Comparison of ENCODE assay signal across 16 cellular contexts in the genomic region with DNA sequence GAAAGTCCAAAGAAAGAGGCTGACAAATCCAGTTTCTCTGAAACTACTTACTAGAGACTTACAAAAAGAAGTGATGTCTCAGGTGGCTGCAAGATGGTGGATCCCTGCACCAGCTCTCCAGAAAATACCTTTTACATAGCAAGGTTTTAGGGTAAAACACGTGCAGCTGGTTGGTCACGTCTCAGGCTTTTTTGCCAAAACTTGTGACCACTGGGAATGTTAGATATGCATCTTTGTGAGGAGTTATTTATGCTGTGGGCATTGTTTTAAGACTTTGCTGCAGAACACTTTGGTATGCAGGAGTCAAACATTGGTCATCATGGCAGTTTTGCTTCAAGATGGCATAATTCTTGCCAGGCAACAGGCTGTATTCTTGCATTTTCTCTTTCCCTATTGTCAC.
DNase-seq lines count a peak whose midpoint lies in the region; ATAC-seq and TF ChIP-seq lines count a peak whose summit lies in the region.
"Had no signal": no experiment of that assay in that cellular context is flagged by ENCODE, and none has a peak within 500 bp of the region (broad histone marks: within the 10 kb centered on the region; RNA-seq: fewer than 3 reads in every experiment).

No MANE protein-coding gene starts in this region.

- no peak overlapping the region for H3K9ac ChIP-seq in PC-3 (ENCODE audit: low read length)

- no peaks in the 10 kb centered on the region for H3K9me2 ChIP-seq in PC-3 (replicated peaks; ENCODE audit: low read length)

- peak; percentile 2 for DNase-seq in A172 (ENCODE audit: low spot score)
- DNase-seq in PC-3, result no peak
- DNase-seq in cardiac fibroblast (ENCODE audit: low read depth in 2 of 2), result peak; percentile 3 to 27
- peak; percentile 54 for DNase-seq in islet precursor cell
- no peak for DNase-seq in activated naive CD4-positive, alpha-beta T cell treated with anti-CD3 and anti-CD28 coated beads for 36 hours
- DNase-seq in hepatic stellate cell (ENCODE audit: low spot score), result no peak
- no peak for DNase-seq in T-helper 1 cell
- DNase-seq in HFFc6, result no peak
- DNase-seq: C1 segment of cervical spinal cord; Calu3; CD4-positive, alpha-beta T cell; DMS 273 treated with DMSO at 0.1 percent for 48 hours; DMS79; H7 had no signal

- H3K4me3 ChIP-seq in PC-3 (ENCODE audit: low read length) (no peak overlapping the region), cardiac fibroblast (replicated peaks in 1 of 2; ENCODE audit: low read depth in 2 of 2, low read length in 2 of 2) (no peak overlapping the region)
- H3K4me3 ChIP-seq: GM12878 had no signal

- H3K27me3 ChIP-seq in PC-3 (ENCODE audit: low read length), result no peaks in the 10 kb centered on the region

- no peaks in the 10 kb centered on the region for H4K20me1 ChIP-seq in PC-3 (ENCODE audit: low read length)

- H3K4me1 Mint-ChIP-seq in activated naive CD4-positive, alpha-beta T cell treated with anti-CD3 and anti-CD28 coated beads for 36 hours (ENCODE audit: low read depth), result no peaks in the 10 kb centered on the region
- no peaks in the 10 kb centered on the region for H3K4me1 Mint-ChIP-seq in HFFc6 (ENCODE audit: low read depth)
- H3K4me1 Mint-ChIP-seq: B cell had no signal

- H3K4me1 ChIP-seq in PC-3 (ENCODE audit: insufficient read depth, low read length), result peaks cover 14% of the 10 kb centered on the region; the same call in 1 of the 2 replicates

- H3K9me3 Mint-ChIP-seq in activated naive CD4-positive, alpha-beta T cell treated with anti-CD3 and anti-CD28 coated beads for 36 hours, result no peaks in the 10 kb centered on the region
- peaks cover 38% of the 10 kb centered on the region for H3K9me3 Mint-ChIP-seq in HFFc6

- no peaks in the 10 kb centered on the region for H3K36me3 Mint-ChIP-seq in activated naive CD4-positive, alpha-beta T cell treated with anti-CD3 and anti-CD28 coated beads for 36 hours (ENCODE audit: low read depth)
- H3K36me3 Mint-ChIP-seq in HFFc6 (ENCODE audit: low read depth), result no peaks in the 10 kb centered on the region; the same call in 1 of the 2 replicates

- H3K4me3 Mint-ChIP-seq in activated naive CD4-positive, alpha-beta T cell treated with anti-CD3 and anti-CD28 coated beads for 36 hours, result no peak overlapping the region
- H3K4me3 Mint-ChIP-seq in HFFc6, result no peak overlapping the region
- H3K4me3 Mint-ChIP-seq: B cell; CD4-positive, alpha-beta T cell had no signal

- CTCF ChIA-PET in PC-3 (lab: Charles Lee), result interaction anchor here (1.0 kb wide), 1 partner anchor 443 kb away, joined by 5 read pairs; no protein-coding TSS in a partner anchor
- CTCF ChIA-PET in activated naive CD4-positive, alpha-beta T cell treated with anti-CD3 and anti-CD28 coated beads for 36 hours (lab: Charles Lee), result no interaction called here

- H3K27me3 Mint-ChIP-seq in activated naive CD4-positive, alpha-beta T cell treated with anti-CD3 and anti-CD28 coated beads for 36 hours (ENCODE audit: low read depth), result no peaks in the 10 kb centered on the region
- no peaks in the 10 kb centered on the region for H3K27me3 Mint-ChIP-seq in HFFc6 (ENCODE audit: insufficient read depth)
- H3K27me3 Mint-ChIP-seq: B cell; CD4-positive, alpha-beta T cell had no signal

- POLR2A ChIA-PET in PC-3 (lab: Charles Lee; ENCODE audit: unreplicated experiment), result no interaction called here

- H3K36me3 ChIP-seq in PC-3 (ENCODE audit: low read depth, low read length), result no peaks in the 10 kb centered on the region

- peak; percentile 12; the same call in 1 of the 2 replicates for ATAC-seq in PC-3
- ATAC-seq: GM12878 had no signal

- H2AFZ ChIP-seq in PC-3 (ENCODE audit: low read length), result no peak overlapping the region

- intact Hi-C loops in PC-3 (cut with micrococcal nuclease), result loop anchor here (2.0 to 10.0 kb wide), 4 partner anchors 31 to 378 kb away; no protein-coding TSS in a partner anchor
- intact Hi-C loops in activated naive CD4-positive, alpha-beta T cell treated with anti-CD3 and anti-CD28 coated beads for 36 hours (cut with micrococcal nuclease), result no loop called here

- TF ChIP-seq CTCF in PC-3 (conservative IDR thresholded peaks at IDR 0.05; ENCODE audit: low read depth, low read length), result no peak
- TF ChIP-seq CTCF in cardiac fibroblast (IDR thresholded peaks at IDR 0.05; ENCODE audit: low read depth, low read length), result no peak
- no peak for TF ChIP-seq CTCF in HFFc6 (IDR thresholded peaks at IDR 0.05)

- no peak overlapping the region for H3K27ac Mint-ChIP-seq in activated naive CD4-positive, alpha-beta T cell treated with anti-CD3 and anti-CD28 coated beads for 36 hours
- no peak overlapping the region for H3K27ac Mint-ChIP-seq in HFFc6
- H3K27ac Mint-ChIP-seq: B cell; CD4-positive, alpha-beta T cell had no signal

- H3F3A ChIP-seq in PC-3 (ENCODE audit: low read length, unreplicated experiment), result no peaks in the 10 kb centered on the region

- no peaks in the 10 kb centered on the region for H3K79me2 ChIP-seq in PC-3 (ENCODE audit: low read length)

- no peaks in the 10 kb centered on the region for H3K9me3 ChIP-seq in PC-3 (ENCODE audit: low read length)

- 0 out of 2 replicates have a peak overlapping the region, but pooled peaks have one; percentile 14 for H3K4me2 ChIP-seq in PC-3 (ENCODE audit: low read length)

- peak overlapping the region; percentile 40 for H3K27ac ChIP-seq in PC-3 (ENCODE audit: low read length)

- no TSS peak for BruUV-seq in PC-3 (replicated peaks; lab: Mats Ljungman, UMichigan)

Comparison
In these comparisons a context has a peak if more than half of its experiments do, and no peak if none do; other contexts are left out.
1. DNase-seq: peak in A172 (single experiment), cardiac fibroblast (2 of 2) and islet precursor cell (single experiment); none in PC-3 (single experiment), activated naive CD4-positive, alpha-beta T cell treated with anti-CD3 and anti-CD28 coated beads for 36 hours (single experiment), hepatic stellate cell (single experiment), T-helper 1 cell (0 of 5) and HFFc6 (single experiment).